29 cellular contexts compared by ENCODE assay signal in genomic region chr20:19958243-19958642, GRCh38.
"Had no signal": no experiment of that assay in that cellular context is flagged by ENCODE, and none has a peak within 500 bp of the region (broad histone marks: within the 10 kb centered on the region; RNA-seq: fewer than 3 reads in every experiment).

No MANE protein-coding gene starts in this region.

- H3K36me3 Mint-ChIP-seq: stimulated activated effector memory CD8-positive, alpha-beta T cell treated with anti-CD3 and anti-CD28 coated beads, Interleukin-12 subunit alpha, Interleukin-12 subunit beta, amount 100 ng/mL, for 72 hours had no signal

- FAIRE-seq: endometrium, small intestine had no signal

- H3K9me3 Mint-ChIP-seq: activated naive CD8-positive, alpha-beta T cell treated with anti-CD3 and anti-CD28 coated beads, Interleukin-2, amount 50 U/mL, for 24 hours; activated T-helper 1 cell treated with anti-CD3 and anti-CD28 coated beads, Interleukin-12 subunit alpha, Interleukin-12 subunit beta, Interleukin-2, Interleukin-4 antibody, amounts not matched to agents 30 ng/mL and 10 ng/mL and 1 ng/mL, durations not matched to agents 14 hours and 24 hours and 36 hours; dendritic cell treated with granulocyte-macrophage colony-stimulating factor and Interleukin-4, amounts not matched to agents 40 ng/mL and 50 ng/mL, for 4 days; nephron progenitor cell; stimulated activated effector memory CD8-positive, alpha-beta T cell treated with anti-CD3 and anti-CD28 coated beads, Interleukin-12 subunit alpha, Interleukin-12 subunit beta, amount 100 ng/mL, for 72 hours; T-helper 2 cell treated with Interferon-gamma antibody and Interleukin-4, amounts not matched to agents 5 μg/mL and 100 μg/mL, for 36 hours had no signal

- H3K4me3 Mint-ChIP-seq: activated CD8-positive, alpha-beta T cell treated with anti-CD3 and anti-CD28 coated beads, Interleukin-2, amount 10 ng/mL, durations not matched to agents 7 days and 5 days; activated naive CD8-positive, alpha-beta T cell treated with anti-CD3 and anti-CD28 coated beads, Interleukin-2, amount 50 U/mL, for 24 hours; activated T-helper 1 cell treated with anti-CD3 and anti-CD28 coated beads, Interleukin-12 subunit alpha, Interleukin-12 subunit beta, Interleukin-2, Interleukin-4 antibody, amounts not matched to agents 30 ng/mL and 10 ng/mL and 1 ng/mL, durations not matched to agents 14 hours and 24 hours and 36 hours; dendritic cell treated with granulocyte-macrophage colony-stimulating factor and Interleukin-4, amounts not matched to agents 40 ng/mL and 50 ng/mL, for 4 days; nephron progenitor cell; stimulated activated effector memory CD8-positive, alpha-beta T cell treated with anti-CD3 and anti-CD28 coated beads, Interleukin-12 subunit alpha, Interleukin-12 subunit beta, amount 100 ng/mL, for 72 hours; T-helper 2 cell treated with Interferon-gamma antibody and Interleukin-4, amounts not matched to agents 5 μg/mL and 100 μg/mL, for 36 hours had no signal

- H3K36me3 ChIP-seq: uterus, WERI-Rb-1 had no signal

- H2AFZ ChIP-seq: parathyroid adenoma had no signal

- H3K27me3 Mint-ChIP-seq: activated naive CD8-positive, alpha-beta T cell treated with anti-CD3 and anti-CD28 coated beads, Interleukin-2, amount 50 U/mL, for 24 hours; dendritic cell treated with granulocyte-macrophage colony-stimulating factor and Interleukin-4, amounts not matched to agents 40 ng/mL and 50 ng/mL, for 4 days had no signal

- H3K4me3 ChIP-seq: esophagus muscularis mucosa, heart left ventricle, mucosa of descending colon, stomach, transverse colon, uterus had no signal

- H3K79me2 ChIP-seq: parathyroid adenoma had no signal

- H3K27ac ChIP-seq: esophagus muscularis mucosa, heart left ventricle, parathyroid adenoma, stomach, transverse colon, uterus, WERI-Rb-1 had no signal

- H3K27me3 ChIP-seq: esophagus muscularis mucosa, heart left ventricle, stomach, transverse colon, uterus had no signal

- ATAC-seq: activated CD8-positive, alpha-beta T cell treated with anti-CD3 and anti-CD28 coated beads, Interleukin-2, amount 10 ng/mL, durations not matched to agents 7 days and 5 days; activated naive CD8-positive, alpha-beta T cell treated with anti-CD3 and anti-CD28 coated beads, Interleukin-2, amount 50 U/mL, for 24 hours; heart left ventricle; left colon; mucosa of descending colon; sciatic nerve; stimulated activated effector memory CD8-positive, alpha-beta T cell treated with anti-CD3 and anti-CD28 coated beads, Interleukin-12 subunit alpha, Interleukin-12 subunit beta, amount 100 ng/mL, for 72 hours had no signal

- H3K27ac Mint-ChIP-seq: activated CD8-positive, alpha-beta T cell treated with anti-CD3 and anti-CD28 coated beads, Interleukin-2, amount 10 ng/mL, durations not matched to agents 7 days and 5 days; activated naive CD8-positive, alpha-beta T cell treated with anti-CD3 and anti-CD28 coated beads, Interleukin-2, amount 50 U/mL, for 24 hours; activated T-helper 1 cell treated with anti-CD3 and anti-CD28 coated beads, Interleukin-12 subunit alpha, Interleukin-12 subunit beta, Interleukin-2, Interleukin-4 antibody, amounts not matched to agents 30 ng/mL and 10 ng/mL and 1 ng/mL, durations not matched to agents 14 hours and 24 hours and 36 hours; dendritic cell treated with granulocyte-macrophage colony-stimulating factor and Interleukin-4, amounts not matched to agents 40 ng/mL and 50 ng/mL, for 4 days; nephron progenitor cell; stimulated activated effector memory CD8-positive, alpha-beta T cell treated with anti-CD3 and anti-CD28 coated beads, Interleukin-12 subunit alpha, Interleukin-12 subunit beta, amount 100 ng/mL, for 72 hours; T-helper 2 cell treated with Interferon-gamma antibody and Interleukin-4, amounts not matched to agents 5 μg/mL and 100 μg/mL, for 36 hours had no signal

- H3K4me1 Mint-ChIP-seq: activated naive CD8-positive, alpha-beta T cell treated with anti-CD3 and anti-CD28 coated beads, Interleukin-2, amount 50 U/mL, for 24 hours; stimulated activated effector memory CD8-positive, alpha-beta T cell treated with anti-CD3 and anti-CD28 coated beads, Interleukin-12 subunit alpha, Interleukin-12 subunit beta, amount 100 ng/mL, for 72 hours had no signal

- DNase-seq: activated CD4-positive, alpha-beta T cell treated with anti-CD3 and anti-CD28 coated beads for 1 hour; activated CD4-positive, alpha-beta T cell treated with anti-CD3 and anti-CD28 coated beads, Interleukin-2, amount 50 U/mL, for 1 hour; activated CD8-positive, alpha-beta T cell treated with anti-CD3 and anti-CD28 coated beads, Interleukin-2, amount 10 ng/mL, durations not matched to agents 7 days and 5 days; activated gamma-delta T cell; activated naive CD4-positive, alpha-beta T cell treated with anti-CD3 and anti-CD28 coated beads, Interleukin-2, amount 50 U/mL, for 16 hours; activated naive CD8-positive, alpha-beta T cell treated with anti-CD3 and anti-CD28 coated beads, Interleukin-2, amount 50 U/mL, for 24 hours; caudate nucleus; effector CD4-positive, alpha-beta T cell; heart left ventricle; islet precursor cell; left colon; mesenchymal stem cell; mucosa of descending colon; nephron progenitor cell; nucleus accumbens; small intestine; stimulated activated CD4-positive, alpha-beta T cell treated with anti-CD3 and anti-CD28 coated beads, Interleukin-2, amount 100 ng/mL, for 24 hours; stomach; transverse colon; uterus; WERI-Rb-1 had no signal

- H3K9me3 ChIP-seq: esophagus muscularis mucosa, heart left ventricle, mucosa of descending colon, stomach, transverse colon, uterus had no signal

- H3K9ac ChIP-seq: parathyroid adenoma had no signal

- H3K4me1 ChIP-seq: parathyroid adenoma, transverse colon, uterus had no signal
